Comparison of ENCODE assay signal across 8 cellular contexts in the genomic region with DNA sequence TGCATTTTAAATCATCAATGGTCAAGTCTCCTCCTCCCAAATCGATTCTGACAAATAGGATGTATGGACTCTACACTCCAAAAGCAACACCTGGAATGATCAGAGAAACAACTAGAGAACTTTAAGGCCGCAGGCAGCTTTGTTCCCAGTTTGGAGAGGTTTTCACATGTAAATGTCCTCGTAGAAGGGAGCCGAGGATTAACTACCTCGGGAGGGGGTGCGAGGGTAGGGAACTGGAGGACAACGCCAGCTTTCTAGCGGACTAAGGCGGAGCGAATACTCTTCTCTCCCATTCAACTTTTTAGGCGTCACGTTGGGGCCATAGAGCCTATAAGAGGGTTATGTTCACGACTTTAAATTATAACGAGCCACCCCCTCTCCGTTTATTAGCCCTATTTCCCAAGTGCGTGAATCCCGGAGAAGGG. TPM values are rescaled to one million over a fixed set of nuclear protein-coding genes. Genes with fewer than 3 reads are reported as not detected.
A peak's percentile ranks its signal among the peaks of the same experiment; 100 is the strongest.
DNase-seq lines count a peak whose midpoint lies in the region; ATAC-seq and TF ChIP-seq lines count a peak whose summit lies in the region.

No MANE protein-coding gene starts in this region.

- peaks cover 13 to 19% of the 10 kb centered on the region in 2 donors for H3K4me1 ChIP-seq in neuronal stem cell (ENCODE audit: control insufficient read depth in 2 of 2, insufficient read depth in 1 of 2, low read depth in 1 of 2, low read length in 2 of 2)

- no peak overlapping the region for H2BK15ac ChIP-seq in neuronal stem cell (ENCODE audit: low read length)

- no peaks in the 10 kb centered on the region for H3K9me3 Mint-ChIP-seq in T-cell

- peak overlapping the region; percentile 89 for H3K18ac ChIP-seq in neuronal stem cell (ENCODE audit: low read length)

- peak overlapping the region; percentile 36 for H2AK5ac ChIP-seq in neuronal stem cell (ENCODE audit: low read depth, low read length)

- H2AFZ ChIP-seq in neuronal stem cell (ENCODE audit: low read length), result peak overlapping the region; percentile 86

- H3K4me3 ChIP-seq in AG09309 (ENCODE audit: control insufficient read depth, low read depth, low read length), result peak overlapping the region; percentile 71
- H3K4me3 ChIP-seq in GM12875 (ENCODE audit: low read depth, low read length), result peak overlapping the region; percentile 91
- peak overlapping the region; percentile 85 for H3K4me3 ChIP-seq in fibroblast of pulmonary artery (replicated peaks; ENCODE audit: low read depth, low read length)
- peak overlapping the region; percentile 65 to 100 for H3K4me3 ChIP-seq in neuronal stem cell (ENCODE audit: low read length in 2 of 2)

- H3K4me2 ChIP-seq in neuronal stem cell (ENCODE audit: insufficient read depth, low read length, poor library complexity, severe bottlenecking), result peak overlapping the region; percentile 56

- peaks cover 5 to 20% (median 15%) of the 10 kb centered on the region in 3 donors for H3K4me1 Mint-ChIP-seq in T-cell

- peaks cover 4% of the 10 kb centered on the region for H3K36me3 Mint-ChIP-seq in T-cell

- H2BK12ac ChIP-seq in neuronal stem cell (ENCODE audit: low read length), result no peak overlapping the region

- H3K27ac ChIP-seq in neuronal stem cell (replicated peaks; ENCODE audit: low read length), result peak overlapping the region; percentile 79

- TF ChIP-seq CTCF in AG09309 (IDR thresholded peaks at IDR 0.05; ENCODE audit: control insufficient read depth, insufficient read depth, low read depth, low read length, missing control alignments) (no peak), GM12875 (IDR thresholded peaks at IDR 0.05; ENCODE audit: borderline replicate concordance, insufficient read depth, low read depth, low read length) (no peak), fibroblast of pulmonary artery (IDR thresholded peaks at IDR 0.05; ENCODE audit: low read length, missing control alignments) (no peak)

- H4K8ac ChIP-seq in neuronal stem cell (ENCODE audit: low read depth, low read length), result no peak overlapping the region

- peak overlapping the region; percentile 60 to 77 for H3K27ac Mint-ChIP-seq in T-cell

- H3K9ac ChIP-seq in neuronal stem cell (ENCODE audit: low read depth, low read length, poor library complexity), result peak overlapping the region; percentile 79

- WGBS in neuronal stem cell (ENCODE audit: extremely low coverage in 2 of 2, insufficient read length in 2 of 2, insufficient replicate concordance in 1 of 2), 2 donors, result no CpG with 5 or more reads among the region's 17 CpGs

- no peak overlapping the region for H2BK120ac ChIP-seq in neuronal stem cell (ENCODE audit: low read depth, low read length)

- no peak overlapping the region for H3K23ac ChIP-seq in neuronal stem cell (ENCODE audit: low read depth, low read length, poor library complexity)

- no peak overlapping the region for H4K91ac ChIP-seq in neuronal stem cell (ENCODE audit: low read depth, low read length, poor library complexity)

- H3K4me3 Mint-ChIP-seq in T-cell, result peak overlapping the region in 1 of 3 donors; percentile 84

- no peak for ATAC-seq in T-cell (replicated peaks in 1 of 4)

- H3K79me1 ChIP-seq in neuronal stem cell (ENCODE audit: low read depth, low read length), result peaks cover 6% of the 10 kb centered on the region

- POLR2A ChIA-PET in T-cell (lab: Charles Lee), result no interaction called here

- DNase-seq in AG09309 (ENCODE audit: low read depth) (no peak), T-cell (no peak), fibroblast of pulmonary artery (ENCODE audit: low read depth) (peak; percentile 42), neuronal stem cell (ENCODE audit: low spot score) (peak; percentile 57), DMS153 treated with DMSO at 0.1 percent for 48 hours (lab: John Stamatoyannopoulos, UW; ENCODE audit: unreplicated experiment) (no peak), ACHN (no peak), foreskin melanocyte (no peak)

- in situ Hi-C loops in ACHN (cut with HindIII; ENCODE audit: low pct_ligation_motif_present, low pct_unique_long_range_greater_than_20kb, low sequenced_read_pairs), result no loop called here

- H3K9me3 ChIP-seq in neuronal stem cell (replicated peaks in 1 of 2; ENCODE audit: control insufficient read depth in 2 of 2, insufficient read depth in 1 of 2, low read depth in 1 of 2, low read length in 2 of 2), result peaks cover 0 to 12% of the 10 kb centered on the region in 2 donors

- peaks cover 0 to 33% of the 10 kb centered on the region in 2 donors for H3K36me3 ChIP-seq in neuronal stem cell (replicated peaks in 1 of 2; ENCODE audit: control insufficient read depth in 2 of 2, insufficient read depth in 2 of 2, low read length in 2 of 2)

- H3K27me3 ChIP-seq in neuronal stem cell (ENCODE audit: control insufficient read depth in 3 of 3, insufficient read depth in 3 of 3, low read depth in 1 of 3, low read length in 3 of 3), result no peaks in the 10 kb centered on the region

- H2BK5ac ChIP-seq in neuronal stem cell (ENCODE audit: low read length), result peak overlapping the region; percentile 93

- no peak overlapping the region for H3K4ac ChIP-seq in neuronal stem cell (ENCODE audit: low read length)

- no peak overlapping the region for H3K14ac ChIP-seq in neuronal stem cell (ENCODE audit: low read length)

- no peaks in the 10 kb centered on the region for H3K27me3 Mint-ChIP-seq in T-cell

- CTCF ChIA-PET in T-cell (lab: Charles Lee), result no interaction called here

RNA-seq across cellular contexts. Expression of a gene that starts 1.2 kb away (rescaled TPM):
- total RNA-seq in T-cell, result 10 to 100 TPM; 57.5 to 71.9 (median 62.4) TPM
- polyA plus RNA-seq in neuronal stem cell (2013, experiment 1 of 2), result 58.8 TPM
- polyA plus RNA-seq in neuronal stem cell (2013, experiment 2 of 2), result 61.9 TPM

Comparison
In these comparisons a context has a peak if more than half of its experiments do, and no peak if none do; other contexts are left out.
1. DNase-seq: peak in fibroblast of pulmonary artery (single experiment) and neuronal stem cell (single experiment); none in AG09309 (single experiment), T-cell (0 of 34), DMS153 treated with DMSO at 0.1 percent for 48 hours (single experiment), ACHN (single experiment) and foreskin melanocyte (single experiment).
2. Peak in every context shown above with its lines, with median percentiles within 50 percentile points of each other: H3K4me3 ChIP-seq.